In genomic region chr3:182979719-182980191, GRCh38 we compare ENCODE assay signal across 8 cellular contexts. TPM values are rescaled to one million over a fixed set of nuclear protein-coding genes. Genes with fewer than 3 reads are reported as not detected.
DNase-seq lines count a peak whose midpoint lies in the region; ATAC-seq lines count a peak whose summit lies in the region.

No MANE protein-coding gene starts in this region.

- H3K4me1 ChIP-seq in neuronal stem cell (ENCODE audit: control insufficient read depth in 2 of 2, insufficient read depth in 1 of 2, low read depth in 1 of 2, low read length in 2 of 2): peaks cover 4 to 5% of the 10 kb centered on the region in 2 donors

- peak overlapping the region; percentile 60 for H3K4me2 ChIP-seq in neuronal stem cell (ENCODE audit: insufficient read depth, low read length, poor library complexity, severe bottlenecking)

- H2BK120ac ChIP-seq in neuronal stem cell (ENCODE audit: low read depth, low read length): peak overlapping the region; percentile 53

- H3K27ac ChIP-seq in neuronal stem cell (replicated peaks; ENCODE audit: low read length): peak overlapping the region; percentile 50

- no peak overlapping the region for H4K8ac ChIP-seq in neuronal stem cell (ENCODE audit: low read depth, low read length)

- DNase-seq in SIG-M5 treated with dmso at 0.1 percent for 504 hours (lab: John Stamatoyannopoulos, UW; ENCODE audit: unreplicated experiment) (peak; percentile 68), SIG-M5 (lab: John Stamatoyannopoulos, UW) (no peak), NCI-H146 treated with DMSO at 0.1 percent for 48 hours (lab: John Stamatoyannopoulos, UW; ENCODE audit: unreplicated experiment) (peak; percentile 78), globus pallidus (ENCODE audit: low spot score) (peak; percentile 45), neuronal stem cell (ENCODE audit: low spot score) (peak; percentile 30), KG1 (lab: John Stamatoyannopoulos, UW) (no peak)
- DNase-seq in activated T-cell treated with anti-CD3 and anti-CD28 coated beads, Interleukin-2, amount 50 U/mL, for 48 hours: peak; percentile 46 to 49

- H3K79me1 ChIP-seq in neuronal stem cell (ENCODE audit: low read depth, low read length): peaks cover 2% of the 10 kb centered on the region

- no peak overlapping the region for H4K91ac ChIP-seq in neuronal stem cell (ENCODE audit: low read depth, low read length, poor library complexity)

- H2BK12ac ChIP-seq in neuronal stem cell (ENCODE audit: low read length): no peak overlapping the region

- peak overlapping the region; percentile 99 for H3K18ac ChIP-seq in neuronal stem cell (ENCODE audit: low read length)

- peak overlapping the region; percentile 10 for H3K9ac ChIP-seq in neuronal stem cell (ENCODE audit: low read depth, low read length, poor library complexity)

- H3K27me3 ChIP-seq in neuronal stem cell (ENCODE audit: control insufficient read depth in 3 of 3, insufficient read depth in 3 of 3, low read depth in 1 of 3, low read length in 3 of 3): no peaks in the 10 kb centered on the region

- H3K9me3 ChIP-seq in neuronal stem cell (replicated peaks in 1 of 2; ENCODE audit: control insufficient read depth in 2 of 2, insufficient read depth in 1 of 2, low read depth in 1 of 2, low read length in 2 of 2): no peaks in the 10 kb centered on the region

- H2BK15ac ChIP-seq in neuronal stem cell (ENCODE audit: low read length): no peak overlapping the region

- no peak overlapping the region for H3K14ac ChIP-seq in neuronal stem cell (ENCODE audit: low read length)

- WGBS in neuronal stem cell (ENCODE audit: extremely low coverage in 2 of 2, insufficient read length in 2 of 2, insufficient replicate concordance in 1 of 2), 2 donors: no CpG with 5 or more reads among the region's 29 CpGs

- ATAC-seq in HG02588 (IDR thresholded peaks at IDR 0.05; ENCODE audit: unreplicated experiment): peak; percentile 12

- no peak overlapping the region for H3K4ac ChIP-seq in neuronal stem cell (ENCODE audit: low read length)

- H3K4me3 ChIP-seq in neuronal stem cell (ENCODE audit: low read length in 2 of 2): peak overlapping the region; percentile 83 to 95

- no peak overlapping the region for H2AK5ac ChIP-seq in neuronal stem cell (ENCODE audit: low read depth, low read length)

- H2BK5ac ChIP-seq in neuronal stem cell (ENCODE audit: low read length): no peak overlapping the region

- no peak overlapping the region for H3K23ac ChIP-seq in neuronal stem cell (ENCODE audit: low read depth, low read length, poor library complexity)

- H3K36me3 ChIP-seq in neuronal stem cell (replicated peaks in 1 of 2; ENCODE audit: control insufficient read depth in 2 of 2, insufficient read depth in 2 of 2, low read length in 2 of 2): no peaks in the 10 kb centered on the region

- H2AFZ ChIP-seq in neuronal stem cell (ENCODE audit: low read length): peak overlapping the region; percentile 93

RNA-seq across cellular contexts. Expression of gene DCUN1D1, which starts 0.6 kb away (rescaled TPM):
- 43.7 TPM for polyA plus RNA-seq in neuronal stem cell (2013, experiment 1 of 2)
- 41.7 TPM for polyA plus RNA-seq in neuronal stem cell (2013, experiment 2 of 2)

Comparison
In these comparisons a context has a peak if more than half of its experiments do, and no peak if none do; other contexts are left out.
1. DNase-seq: peak in SIG-M5 treated with dmso at 0.1 percent for 504 hours (single experiment), NCI-H146 treated with DMSO at 0.1 percent for 48 hours (single experiment), activated T-cell treated with anti-CD3 and anti-CD28 coated beads, Interleukin-2, amount 50 U/mL, for 48 hours (2 of 2), globus pallidus (single experiment) and neuronal stem cell (single experiment); none in SIG-M5 (single experiment) and KG1 (single experiment).